In genomic region chr9:34123682-34124081, GRCh38 we compare ENCODE assay signal across 9 cellular contexts. TPM values are rescaled to one million over a fixed set of nuclear protein-coding genes. Genes with fewer than 3 reads are reported as not detected.
DNase-seq lines count a peak whose midpoint lies in the region; ATAC-seq and TF ChIP-seq lines count a peak whose summit lies in the region.
"Had no signal": no experiment of that assay in that cellular context is flagged by ENCODE, and none has a peak within 500 bp of the region (broad histone marks: within the 10 kb centered on the region; RNA-seq: fewer than 3 reads in every experiment).

No MANE protein-coding gene starts in this region.

- H2BK20ac ChIP-seq in H9 (ENCODE audit: low read depth, low read length, poor library complexity, severe bottlenecking), result no peak overlapping the region

- no peak overlapping the region for H4K91ac ChIP-seq in H9 (ENCODE audit: insufficient read length, low read depth, low read length)

- H3K27me3 ChIP-seq in uterus (no peaks in the 10 kb centered on the region), H9 (ENCODE audit: insufficient read depth, low read length) (no peaks in the 10 kb centered on the region)
- H3K27me3 ChIP-seq: tibial nerve had no signal

- peaks cover 11% of the 10 kb centered on the region for H3K23me2 ChIP-seq in H9 (ENCODE audit: insufficient read length, low read depth, low read length, poor library complexity, severe bottlenecking)

- H3K56ac ChIP-seq in H9 (ENCODE audit: insufficient read length, low read depth, low read length), result no peak overlapping the region

- no CpG with 5 or more reads among the region's 6 CpGs for WGBS in H9 (ENCODE audit: extremely low coverage, insufficient read length, low lambda C conversion rate)

- H3K27ac ChIP-seq in uterus (no peak overlapping the region), H9 (ENCODE audit: insufficient read length, low read depth, low read length) (no peak overlapping the region)

- H3K4me3 ChIP-seq in GM12865 (ENCODE audit: low read depth, low read length) (no peak overlapping the region; the same call in 1 of the 2 replicates), uterus (no peak overlapping the region)

- no peak for TF ChIP-seq POLR2A in uterus (IDR thresholded peaks at IDR 0.05)

- H3K9me3 ChIP-seq in uterus (no peaks in the 10 kb centered on the region), H9 (ENCODE audit: control insufficient read depth, low read depth, low read length) (no peaks in the 10 kb centered on the region)
- H3K9me3 ChIP-seq: tibial nerve had no signal

- peaks cover 43% of the 10 kb centered on the region for H3K4me1 Mint-ChIP-seq in activated CD4-positive, alpha-beta T cell treated with anti-CD3 and anti-CD28 coated beads, Interleukin-2, amount 10 ng/mL, durations not matched to agents 24 days and 14 days
- H3K4me1 Mint-ChIP-seq in naive B cell (peaks cover 41 to 62% (median 50%) of the 10 kb centered on the region in 3 donors), H9 (peaks cover 15 to 25% of the 10 kb centered on the region in 2 experiments)

- peak; percentile 74 for DNase-seq in GM12865 (ENCODE audit: low read depth)
- peak; percentile 71 for DNase-seq in activated CD4-positive, alpha-beta T cell treated with anti-CD3 and anti-CD28 coated beads, Interleukin-2, amount 10 ng/mL, durations not matched to agents 24 days and 14 days
- peak; percentile 86 for DNase-seq in naive B cell
- no peak for DNase-seq in uterus
- DNase-seq in H9, result no peak
- DNase-seq in NCI-H510A (lab: John Stamatoyannopoulos, UW), result no peak

- no peak overlapping the region for H3K18ac ChIP-seq in H9 (ENCODE audit: insufficient read length, low read depth, low read length)

- no peaks in the 10 kb centered on the region for H3K27me3 Mint-ChIP-seq in activated CD4-positive, alpha-beta T cell treated with anti-CD3 and anti-CD28 coated beads, Interleukin-2, amount 10 ng/mL, durations not matched to agents 24 days and 14 days
- H3K27me3 Mint-ChIP-seq in naive B cell (peaks cover 57 to 78% (median 62%) of the 10 kb centered on the region in 3 donors), H9 (ENCODE audit: low read depth) (no peaks in the 10 kb centered on the region)

- H2BK12ac ChIP-seq in H9 (ENCODE audit: insufficient read length, low read depth, low read length), result no peak overlapping the region

- H3K4me1 ChIP-seq in uterus, result peaks cover 7 to 9% of the 10 kb centered on the region in 2 donors
- peaks cover 4% of the 10 kb centered on the region; the same call in 1 of the 2 replicates for H3K4me1 ChIP-seq in H9 (ENCODE audit: insufficient read depth, low read length)

- H3K9ac ChIP-seq in H9 (ENCODE audit: extremely low read depth, insufficient read length, low read length), result no peak overlapping the region

- peak overlapping the region; percentile 92 for H3K4me3 Mint-ChIP-seq in activated CD4-positive, alpha-beta T cell treated with anti-CD3 and anti-CD28 coated beads, Interleukin-2, amount 10 ng/mL, durations not matched to agents 24 days and 14 days
- H3K4me3 Mint-ChIP-seq in naive B cell (peak overlapping the region in 6 of 8 donors; percentile 11 to 70 (median 52)), H9 (peak overlapping the region in 1 of 2 experiments; percentile 12; a peak in 2 of 5 replicates)

- intact Hi-C loops in activated CD4-positive, alpha-beta T cell treated with anti-CD3 and anti-CD28 coated beads, Interleukin-2, amount 10 ng/mL, durations not matched to agents 24 days and 14 days (cut with micrococcal nuclease), result no loop called here
- intact Hi-C loops in uterus (cut with DNase I; ENCODE audit: low total_unique reads), result no loop called here

- peaks cover 42% of the 10 kb centered on the region for H3K36me3 Mint-ChIP-seq in activated CD4-positive, alpha-beta T cell treated with anti-CD3 and anti-CD28 coated beads, Interleukin-2, amount 10 ng/mL, durations not matched to agents 24 days and 14 days (ENCODE audit: low read depth)
- H3K36me3 Mint-ChIP-seq in naive B cell, result no peaks in the 10 kb centered on the region
- H3K36me3 Mint-ChIP-seq in H9 (ENCODE audit: insufficient read depth in 1 of 3, low read depth in 3 of 3), result peaks cover 20 to 52% (median 43%) of the 10 kb centered on the region in 3 experiments; a peak in 6 of 7 replicates

- H3K36me3 ChIP-seq in uterus, result no peaks in the 10 kb centered on the region

- H3K4me2 ChIP-seq in H9 (ENCODE audit: insufficient read depth, insufficient read length, low read length), result no peak overlapping the region

- no peak for TF ChIP-seq CTCF in GM12865 (IDR thresholded peaks at IDR 0.05; ENCODE audit: insufficient read depth, low read depth, low read length, missing control alignments)
- no peak for TF ChIP-seq CTCF in uterus (IDR thresholded peaks at IDR 0.05)
- TF ChIP-seq CTCF in H9 (conservative IDR thresholded peaks at IDR 0.05), result no peak

- no peak overlapping the region for H3K14ac ChIP-seq in H9 (ENCODE audit: insufficient read depth, low read length)

- no peak overlapping the region for H2AK5ac ChIP-seq in H9 (ENCODE audit: insufficient read length, low read length)

- H3K9me3 Mint-ChIP-seq in activated CD4-positive, alpha-beta T cell treated with anti-CD3 and anti-CD28 coated beads, Interleukin-2, amount 10 ng/mL, durations not matched to agents 24 days and 14 days, result no peaks in the 10 kb centered on the region
- H3K9me3 Mint-ChIP-seq in naive B cell, result peaks cover 0 to 10% (median 0%) of the 10 kb centered on the region in 7 donors
- no peaks in the 10 kb centered on the region; a peak in 1 of 5 replicates for H3K9me3 Mint-ChIP-seq in H9

- no peak overlapping the region for H4K5ac ChIP-seq in H9 (ENCODE audit: insufficient read length, low read depth, low read length)

- no peak overlapping the region for H4K8ac ChIP-seq in H9 (replicated peaks; ENCODE audit: insufficient read length, low read depth, low read length)

- no peak overlapping the region for H3K4ac ChIP-seq in H9 (ENCODE audit: low read depth, low read length)

- ATAC-seq in HG02884 (IDR thresholded peaks at IDR 0.05; ENCODE audit: unreplicated experiment) (peak; percentile 44), naive B cell (ENCODE audit: low read depth in 2 of 2) (peak; percentile 95), HG02642 (IDR thresholded peaks at IDR 0.05; ENCODE audit: poor library complexity, unreplicated experiment) (no peak)

- no peak overlapping the region for H3T11ph ChIP-seq in H9 (ENCODE audit: low read length)

- no peak overlapping the region for H2BK15ac ChIP-seq in H9 (ENCODE audit: low read depth, low read length)

- no peak overlapping the region for H2AFZ ChIP-seq in H9 (ENCODE audit: low read length)

- H3K23ac ChIP-seq in H9 (ENCODE audit: insufficient read length, low read depth, low read length), result no peak overlapping the region

- no peak overlapping the region for H2BK120ac ChIP-seq in H9 (ENCODE audit: low read depth, low read length, poor library complexity, severe bottlenecking)

- no peaks in the 10 kb centered on the region for H4K20me1 ChIP-seq in H9 (ENCODE audit: control insufficient read depth, insufficient read depth, insufficient read length)

- H3K79me2 ChIP-seq in H9 (ENCODE audit: insufficient read depth, low read length), result peaks cover 11% of the 10 kb centered on the region; the same call in 1 of the 2 replicates

- no peak overlapping the region for H2BK5ac ChIP-seq in H9 (ENCODE audit: insufficient read length, low read length)

- H3K27ac Mint-ChIP-seq in activated CD4-positive, alpha-beta T cell treated with anti-CD3 and anti-CD28 coated beads, Interleukin-2, amount 10 ng/mL, durations not matched to agents 24 days and 14 days, result peak overlapping the region; percentile 69
- H3K27ac Mint-ChIP-seq in naive B cell (peak overlapping the region in 4 of 6 donors; percentile 36 to 75 (median 58)), H9 (no peak overlapping the region)

- peaks cover 12% of the 10 kb centered on the region for H3K79me1 ChIP-seq in H9 (ENCODE audit: insufficient read depth, low read depth, low read length, poor library complexity, severe bottlenecking)

RNA-seq across cellular contexts. Expression of gene DCAF12, which starts 2.8 kb away (rescaled TPM):
- total RNA-seq in activated CD4-positive, alpha-beta T cell treated with anti-CD3 and anti-CD28 coated beads, Interleukin-2, amount 10 ng/mL, durations not matched to agents 24 days and 14 days, result 45.6 and 51.9 TPM in 2 replicates
- 1 to 10 TPM in 2 of 6 donors, under 1 TPM in 3, not detected in 1; 0.39 to 1.1 (median 0.93) TPM for polyA plus RNA-seq in naive B cell (ENCODE audit: low read depth in 6 of 6)
- total RNA-seq in uterus (10 to 100 TPM in 3 of 4 donors, 1 to 10 TPM in 1; 6.4 to 35.3 (median 30.3) TPM), H9 (2021) (32.7 and 33.6 TPM in 2 replicates)

RNA-seq across cellular contexts. Expression of gene UBAP1, which starts 55.2 kb away (rescaled TPM):
- total RNA-seq in activated CD4-positive, alpha-beta T cell treated with anti-CD3 and anti-CD28 coated beads, Interleukin-2, amount 10 ng/mL, durations not matched to agents 24 days and 14 days, result 30.9 and 32.5 TPM in 2 replicates
- 10 to 100 TPM; 18.1 to 35.3 (median 28.0) TPM for polyA plus RNA-seq in naive B cell (ENCODE audit: low read depth in 6 of 6)
- total RNA-seq in uterus (10 to 100 TPM; 17.1 to 60.4 (median 24.9) TPM), H9 (2021) (32.1 and 32.6 TPM in 2 replicates)

Comparison
In these comparisons a context has a peak if more than half of its experiments do, and no peak if none do; other contexts are left out.
1. DNase-seq: peak in GM12865 (single experiment), activated CD4-positive, alpha-beta T cell treated with anti-CD3 and anti-CD28 coated beads, Interleukin-2, amount 10 ng/mL, durations not matched to agents 24 days and 14 days (single experiment) and naive B cell (single experiment); none in uterus (0 of 2), H9 (single experiment) and NCI-H510A (single experiment).
2. H3K27ac Mint-ChIP-seq: peak in activated CD4-positive, alpha-beta T cell treated with anti-CD3 and anti-CD28 coated beads, Interleukin-2, amount 10 ng/mL, durations not matched to agents 24 days and 14 days (single experiment) and naive B cell (4 of 6); none in H9 (0 of 3).